Comparison of ENCODE assay signal across 8 cellular contexts in genomic region chr5:131209506-131210191, GRCh38. TPM values are rescaled to one million over a fixed set of nuclear protein-coding genes. Genes with fewer than 3 reads are reported as not detected.
DNase-seq lines count a peak whose midpoint lies in the region; ATAC-seq and TF ChIP-seq lines count a peak whose summit lies in the region.

No MANE protein-coding gene starts in this region.

- H3K4me3 Mint-ChIP-seq in CD8-positive, alpha-beta memory T cell = peak overlapping the region; percentile 41 to 85 (median 80)
- peak overlapping the region; percentile 83 for H3K4me3 Mint-ChIP-seq in activated naive CD8-positive, alpha-beta T cell treated with anti-CD3 and anti-CD28 coated beads, Interleukin-2, amount 10 ng/mL, durations not matched to agents 7 days and 5 days
- H3K4me3 Mint-ChIP-seq in osteocyte (ENCODE audit: unreplicated experiment) = no peak overlapping the region

- H3K36me3 Mint-ChIP-seq in CD8-positive, alpha-beta memory T cell = peaks cover 0 to 4% (median 2%) of the 10 kb centered on the region in 3 donors
- H3K36me3 Mint-ChIP-seq in activated naive CD8-positive, alpha-beta T cell treated with anti-CD3 and anti-CD28 coated beads, Interleukin-2, amount 10 ng/mL, durations not matched to agents 7 days and 5 days = peaks cover 11% of the 10 kb centered on the region
- no peaks in the 10 kb centered on the region for H3K36me3 Mint-ChIP-seq in osteocyte (ENCODE audit: unreplicated experiment)

- no peak overlapping the region for H2AFZ ChIP-seq in hepatocyte

- peak overlapping the region; percentile 33 for H3K4me3 ChIP-seq in CD8-positive, alpha-beta memory T cell (ENCODE audit: low read length)
- no peak overlapping the region for H3K4me3 ChIP-seq in hepatocyte

- H3K9me2 ChIP-seq in hepatocyte (replicated peaks; ENCODE audit: insufficient read depth) = no peaks in the 10 kb centered on the region

- peaks cover 0 to 3% (median 0%) of the 10 kb centered on the region in 5 donors for H3K9me3 Mint-ChIP-seq in CD8-positive, alpha-beta memory T cell
- H3K9me3 Mint-ChIP-seq in activated naive CD8-positive, alpha-beta T cell treated with anti-CD3 and anti-CD28 coated beads, Interleukin-2, amount 10 ng/mL, durations not matched to agents 7 days and 5 days = peaks cover 3% of the 10 kb centered on the region
- H3K9me3 Mint-ChIP-seq in osteocyte (ENCODE audit: unreplicated experiment) = no peaks in the 10 kb centered on the region

- peak overlapping the region; percentile 82 to 99 (median 96) for H3K27ac Mint-ChIP-seq in CD8-positive, alpha-beta memory T cell
- peak overlapping the region; percentile 95 for H3K27ac Mint-ChIP-seq in activated naive CD8-positive, alpha-beta T cell treated with anti-CD3 and anti-CD28 coated beads, Interleukin-2, amount 10 ng/mL, durations not matched to agents 7 days and 5 days
- H3K27ac Mint-ChIP-seq in osteocyte (ENCODE audit: unreplicated experiment) = no peak overlapping the region

- H4K20me1 ChIP-seq in hepatocyte (ENCODE audit: insufficient read depth, poor library complexity, severe bottlenecking) = no peaks in the 10 kb centered on the region

- ATAC-seq in GM19395 (IDR thresholded peaks at IDR 0.05; ENCODE audit: unreplicated experiment) (peak; percentile 96), HG03457 (IDR thresholded peaks at IDR 0.05; ENCODE audit: unreplicated experiment) (peak; percentile 85)
- ATAC-seq in activated naive CD8-positive, alpha-beta T cell treated with anti-CD3 and anti-CD28 coated beads, Interleukin-2, amount 10 ng/mL, durations not matched to agents 7 days and 5 days (ENCODE audit: low read depth) = peak; percentile 95

- CTCF ChIA-PET in CD8-positive, alpha-beta memory T cell (lab: Charles Lee) = interaction anchor here (1.1 to 1.7 kb wide), 5 partner anchors 10 to 173 kb away, joined by 3 to 14 read pairs (median 4); no protein-coding TSS in a partner anchor

- DNase-seq in CD8-positive, alpha-beta memory T cell = peak; percentile 10 to 87 (median 73)
- DNase-seq in SIG-M5 (lab: John Stamatoyannopoulos, UW) = peak; percentile 98
- DNase-seq in activated naive CD8-positive, alpha-beta T cell treated with anti-CD3 and anti-CD28 coated beads, Interleukin-2, amount 10 ng/mL, durations not matched to agents 7 days and 5 days = peak; percentile 38
- peak; percentile 26 for DNase-seq in stimulated activated CD4-positive, alpha-beta T cell treated with anti-CD3 and anti-CD28 coated beads, Interleukin-4, amount 100 ng/mL, for 1 hour
- no peak for DNase-seq in osteocyte (ENCODE audit: extremely low spot score, unreplicated experiment)
- DNase-seq in hepatocyte (ENCODE audit: low spot score) = no peak

- TF ChIP-seq CTCF in osteocyte (IDR thresholded peaks at IDR 0.05) (no peak), hepatocyte (IDR thresholded peaks at IDR 0.05; ENCODE audit: poor library complexity) (no peak)

- 52% methylated on average over 6 of the region's 6 CpGs for WGBS in hepatocyte (ENCODE audit: low lambda C conversion rate, missing lambda C conversion rate)

- no peak overlapping the region for H3K4me2 ChIP-seq in hepatocyte

- H3K27ac ChIP-seq in CD8-positive, alpha-beta memory T cell (ENCODE audit: low read depth, low read length) = peak overlapping the region; percentile 52
- H3K27ac ChIP-seq in hepatocyte = no peak overlapping the region

- H3K27me3 ChIP-seq in CD8-positive, alpha-beta memory T cell (ENCODE audit: insufficient read depth, low read length, poor library complexity, severe bottlenecking) = no peaks in the 10 kb centered on the region
- H3K27me3 ChIP-seq in hepatocyte = peaks cover 3% of the 10 kb centered on the region

- peaks cover 51% of the 10 kb centered on the region for H3K4me1 ChIP-seq in CD8-positive, alpha-beta memory T cell (ENCODE audit: insufficient read depth, low read length)
- H3K4me1 ChIP-seq in hepatocyte (ENCODE audit: insufficient read depth) = no peaks in the 10 kb centered on the region

- no peaks in the 10 kb centered on the region for H3K9me3 ChIP-seq in CD8-positive, alpha-beta memory T cell (ENCODE audit: low read length)
- H3K9me3 ChIP-seq in hepatocyte (ENCODE audit: low read depth) = no peaks in the 10 kb centered on the region

- peaks cover 49 to 69% (median 61%) of the 10 kb centered on the region in 3 donors for H3K4me1 Mint-ChIP-seq in CD8-positive, alpha-beta memory T cell
- H3K4me1 Mint-ChIP-seq in activated naive CD8-positive, alpha-beta T cell treated with anti-CD3 and anti-CD28 coated beads, Interleukin-2, amount 10 ng/mL, durations not matched to agents 7 days and 5 days = peaks cover 37% of the 10 kb centered on the region
- no peaks in the 10 kb centered on the region for H3K4me1 Mint-ChIP-seq in osteocyte (ENCODE audit: unreplicated experiment)

- peaks cover 0 to 1% of the 10 kb centered on the region in 2 donors for H3K27me3 Mint-ChIP-seq in CD8-positive, alpha-beta memory T cell
- no peaks in the 10 kb centered on the region for H3K27me3 Mint-ChIP-seq in activated naive CD8-positive, alpha-beta T cell treated with anti-CD3 and anti-CD28 coated beads, Interleukin-2, amount 10 ng/mL, durations not matched to agents 7 days and 5 days
- no peaks in the 10 kb centered on the region for H3K27me3 Mint-ChIP-seq in osteocyte (ENCODE audit: unreplicated experiment)

- POLR2A ChIA-PET in CD8-positive, alpha-beta memory T cell (lab: Charles Lee) = interaction anchor here (0.5 to 1.7 kb wide), 9 partner anchors 43 to 56 kb away, joined by 3 to 12 read pairs (median 4); partner anchors contain the start of genes CDC42SE2 and HINT1
- POLR2A ChIA-PET in activated naive CD8-positive, alpha-beta T cell treated with anti-CD3 and anti-CD28 coated beads, Interleukin-2, amount 10 ng/mL, durations not matched to agents 7 days and 5 days (lab: Charles Lee) = interaction anchor here (0.8 to 3.3 kb wide), 13 partner anchors 12 to 172 kb away, joined by 3 to 32 read pairs (median 5); partner anchors contain the start of genes CDC42SE2 and HINT1

- no peaks in the 10 kb centered on the region for H3K79me2 ChIP-seq in hepatocyte

- no peaks in the 10 kb centered on the region for H3K36me3 ChIP-seq in CD8-positive, alpha-beta memory T cell (ENCODE audit: insufficient read depth, low read length)
- H3K36me3 ChIP-seq in hepatocyte (replicated peaks; ENCODE audit: insufficient read depth, low read depth) = no peaks in the 10 kb centered on the region

RNA-seq across cellular contexts. Expression of gene LYRM7, which starts 38.9 kb away (rescaled TPM):
- total RNA-seq in CD8-positive, alpha-beta memory T cell = 10 to 100 TPM; 22.7 to 24.1 TPM
- polyA plus RNA-seq in CD8-positive, alpha-beta memory T cell = 9.0 TPM
- total RNA-seq in activated naive CD8-positive, alpha-beta T cell treated with anti-CD3 and anti-CD28 coated beads, Interleukin-2, amount 10 ng/mL, durations not matched to agents 7 days and 5 days = 10 to 100 TPM; 15.0 to 18.2 TPM
- total RNA-seq in osteocyte = 6.9 and 9.1 TPM in 2 replicates
- 5.1 and 6.1 TPM in 2 replicates for total RNA-seq in hepatocyte
- polyA plus RNA-seq in hepatocyte = 9.5 and 12.2 TPM in 2 replicates

RNA-seq across cellular contexts. Expression of gene HINT1, which starts 44.6 kb away (rescaled TPM):
- total RNA-seq in CD8-positive, alpha-beta memory T cell = 100 to 1,000 TPM; 358 to 364 TPM
- 445 TPM for polyA plus RNA-seq in CD8-positive, alpha-beta memory T cell
- total RNA-seq in activated naive CD8-positive, alpha-beta T cell treated with anti-CD3 and anti-CD28 coated beads, Interleukin-2, amount 10 ng/mL, durations not matched to agents 7 days and 5 days = 100 to 1,000 TPM; 249 to 251 TPM
- total RNA-seq in osteocyte (194 and 199 TPM in 2 replicates), hepatocyte (268 and 291 TPM in 2 replicates)
- polyA plus RNA-seq in hepatocyte = 434 and 463 TPM in 2 replicates

RNA-seq across cellular contexts. Expression of gene CDC42SE2, which starts 54.2 kb away (rescaled TPM):
- 100 to 1,000 TPM; 125 to 131 TPM for total RNA-seq in CD8-positive, alpha-beta memory T cell
- polyA plus RNA-seq in CD8-positive, alpha-beta memory T cell = 460 TPM
- 100 to 1,000 TPM; 193 to 199 TPM for total RNA-seq in activated naive CD8-positive, alpha-beta T cell treated with anti-CD3 and anti-CD28 coated beads, Interleukin-2, amount 10 ng/mL, durations not matched to agents 7 days and 5 days
- total RNA-seq in osteocyte = 21.6 and 22.9 TPM in 2 replicates
- 45.4 and 51.5 TPM in 2 replicates for total RNA-seq in hepatocyte
- polyA plus RNA-seq in hepatocyte = 21.9 and 27.2 TPM in 2 replicates

Comparison
In these comparisons a context has a peak if more than half of its experiments do, and no peak if none do; other contexts are left out.
1. DNase-seq: peak in CD8-positive, alpha-beta memory T cell (5 of 5), SIG-M5 (single experiment), activated naive CD8-positive, alpha-beta T cell treated with anti-CD3 and anti-CD28 coated beads, Interleukin-2, amount 10 ng/mL, durations not matched to agents 7 days and 5 days (single experiment) and stimulated activated CD4-positive, alpha-beta T cell treated with anti-CD3 and anti-CD28 coated beads, Interleukin-4, amount 100 ng/mL, for 1 hour (single experiment); none in osteocyte (single experiment) and hepatocyte (single experiment).
2. Peak in every context shown above with its lines, with median percentiles within 50 percentile points of each other: ATAC-seq.